1 cellular context compared by ENCODE assay signal in genomic region chr12:100216337-100216736, GRCh38.
TF ChIP-seq lines count a peak whose summit lies in the region.

No MANE protein-coding gene starts in this region.

TF ChIP-seq in K562, 482 proteins besides CTCF, POLR2A, EP300 and RAD21:
- no peak for TF ChIP-seq BRD4 (IDR thresholded peaks at IDR 0.05)
- TF ChIP-seq ZNF707 (CRISPR knock-in tag; conservative IDR thresholded peaks at IDR 0.05): no peak
- no peak for TF ChIP-seq MLLT1 (IDR thresholded peaks at IDR 0.05)
- no peak for TF ChIP-seq PHB2 (IDR thresholded peaks at IDR 0.05; ENCODE audit: low read depth)
- TF ChIP-seq TFE3 (CRISPR knock-in tag; IDR thresholded peaks at IDR 0.05): peak; percentile 68
- no peak for TF ChIP-seq TAF9B (IDR thresholded peaks at IDR 0.05; ENCODE audit: partially characterized antibody)
- no peak for TF ChIP-seq U2AF2 (optimal IDR thresholded peaks at IDR 0.05; ENCODE audit: low read depth, low read length)
- TF ChIP-seq ZC3H11A (IDR thresholded peaks at IDR 0.05; ENCODE audit: low read depth, low read length): no peak
- TF ChIP-seq PKNOX1 (IDR thresholded peaks at IDR 0.05): 0 out of 2 replicates have a peak, but pooled peaks have one; percentile 33
TF ChIP-seq in K562: peak in this region for 2.
